1 cellular context compared by ENCODE assay signal in genomic region chr17:42561908-42562844, GRCh38.
TF ChIP-seq lines count a peak whose summit lies in the region.

TSS of gene COASY (plus strand) at chr17:42562148. CDS start at chr17:42562623, 475 bp downstream.

TF ChIP-seq in Ishikawa, 13 proteins besides CTCF, POLR2A, EP300 and RAD21 (continued from another document):
- TF ChIP-seq REST (IDR thresholded peaks at IDR 0.05; ENCODE audit: low read depth) (no peak), YY1 (IDR thresholded peaks at IDR 0.05; ENCODE audit: low read depth) (peak; percentile 62), EGR1 (IDR thresholded peaks at IDR 0.05) (no peak), TAF1 (IDR thresholded peaks at IDR 0.05; ENCODE audit: low read depth) (peak; percentile 74), TEAD4 (IDR thresholded peaks at IDR 0.05) (peak; percentile 42; the same call in 1 of the 2 replicates), FOXM1 (IDR thresholded peaks at IDR 0.05; ENCODE audit: borderline replicate concordance, low read depth) (no peak), NFIC (IDR thresholded peaks at IDR 0.05) (no peak)
